ENCODE assay signal across 13 cellular contexts in the genomic region with DNA sequence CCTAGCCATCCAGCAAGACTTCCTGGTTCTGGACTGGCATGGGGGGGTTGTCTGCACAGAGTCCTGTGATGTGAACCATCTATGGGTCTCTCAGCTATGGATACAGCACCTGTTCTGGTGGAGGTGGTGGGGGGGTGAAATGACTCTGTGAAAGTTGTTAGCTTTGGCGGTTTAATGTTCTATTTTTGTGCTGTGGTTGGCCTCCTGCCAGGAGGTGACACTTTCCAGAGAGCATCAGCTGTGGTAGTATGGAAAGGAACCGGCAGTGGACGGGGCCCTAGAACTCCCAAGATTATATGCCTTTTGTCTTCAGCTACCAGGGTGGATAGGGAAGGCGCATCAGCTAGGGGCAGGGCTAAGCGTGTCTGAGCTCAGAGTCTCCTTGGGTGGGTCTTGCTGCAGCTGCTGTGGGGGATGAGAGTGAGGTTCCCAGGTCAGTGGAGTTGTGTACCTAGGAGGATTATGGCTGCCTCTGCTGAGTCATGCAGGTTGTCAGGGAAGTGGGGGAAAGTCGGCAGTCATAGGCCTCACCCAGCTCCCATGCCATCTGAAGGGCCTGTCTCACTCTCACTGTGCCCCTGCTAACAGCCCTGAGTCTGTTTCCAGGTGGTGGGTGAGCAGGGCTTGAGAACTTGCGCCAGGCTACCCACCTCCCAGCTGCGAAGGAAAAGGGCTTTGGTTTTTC. TPM values are rescaled to one million over a fixed set of nuclear protein-coding genes. Genes with fewer than 3 reads are reported as not detected.
DNase-seq lines count a peak whose midpoint lies in the region; ATAC-seq and TF ChIP-seq lines count a peak whose summit lies in the region.
"Had no signal": no experiment of that assay in that cellular context is flagged by ENCODE, and none has a peak within 500 bp of the region (broad histone marks: within the 10 kb centered on the region; RNA-seq: fewer than 3 reads in every experiment).

No MANE protein-coding gene starts in this region.

- TF ChIP-seq CTCF in MM.1S (IDR thresholded peaks at IDR 0.05; ENCODE audit: low read length): no peak
- TF ChIP-seq CTCF in activated CD8-positive, alpha-beta T cell treated with anti-CD3 and anti-CD28 coated beads for 36 hours (IDR thresholded peaks at IDR 0.05): no peak
- TF ChIP-seq CTCF in upper lobe of left lung (IDR thresholded peaks at IDR 0.05): no peak

- peaks cover 7% of the 10 kb centered on the region for H3K4me1 Mint-ChIP-seq in activated CD4-positive, alpha-beta T cell treated with anti-CD3 and anti-CD28 coated beads for 36 hours
- H3K4me1 Mint-ChIP-seq in activated CD8-positive, alpha-beta T cell treated with anti-CD3 and anti-CD28 coated beads for 36 hours (ENCODE audit: low read depth): peaks cover 5% of the 10 kb centered on the region

- no peaks in the 10 kb centered on the region for H3K79me2 ChIP-seq in MM.1S (ENCODE audit: low read length)

- WGBS in upper lobe of left lung, 2 donors: 58% methylated on average over 7 to 8 of the region's 8 CpGs

- peak overlapping the region; percentile 8; the same call in 1 of the 2 replicates for H3K27ac ChIP-seq in MM.1S (ENCODE audit: low read length)
- no peak overlapping the region for H3K27ac ChIP-seq in upper lobe of left lung
- H3K27ac ChIP-seq: left lung, prostate gland had no signal

- H3K9me3 ChIP-seq in MM.1S (replicated peaks; ENCODE audit: insufficient read depth, low read length) (no peaks in the 10 kb centered on the region), upper lobe of left lung (peaks cover 0 to 2% (median 0%) of the 10 kb centered on the region in 4 donors)
- H3K9me3 ChIP-seq: prostate gland had no signal

- no peaks in the 10 kb centered on the region for H3F3A ChIP-seq in MM.1S (ENCODE audit: insufficient read depth, low read length)

- CTCF ChIA-PET in activated CD4-positive, alpha-beta T cell treated with anti-CD3 and anti-CD28 coated beads for 36 hours (lab: Charles Lee): interaction anchor here (1.0 to 1.4 kb wide), 3 partner anchors 130 to 341 kb away, joined by 3 read pairs; no protein-coding TSS in a partner anchor
- CTCF ChIA-PET in activated CD8-positive, alpha-beta T cell treated with anti-CD3 and anti-CD28 coated beads for 36 hours (lab: Charles Lee): no interaction called here

- peaks cover 1% of the 10 kb centered on the region for H3K9me3 Mint-ChIP-seq in activated CD4-positive, alpha-beta T cell treated with anti-CD3 and anti-CD28 coated beads for 36 hours (ENCODE audit: low read depth)
- H3K9me3 Mint-ChIP-seq in activated CD8-positive, alpha-beta T cell treated with anti-CD3 and anti-CD28 coated beads for 36 hours: peaks cover 6% of the 10 kb centered on the region

- ATAC-seq in activated CD4-positive, alpha-beta T cell treated with anti-CD3 and anti-CD28 coated beads for 36 hours: peak; percentile 23
- no peak for ATAC-seq in activated CD8-positive, alpha-beta T cell treated with anti-CD3 and anti-CD28 coated beads for 36 hours
- ATAC-seq in left colon (peak; percentile 72), upper lobe of left lung (ENCODE audit: low FRiP score in 2 of 2) (no peak), GM21786 (IDR thresholded peaks at IDR 0.05; ENCODE audit: unreplicated experiment) (no peak), HG03159 (IDR thresholded peaks at IDR 0.05; ENCODE audit: unreplicated experiment) (no peak)
- ATAC-seq: left lung had no signal

- H3K27me3 Mint-ChIP-seq in activated CD4-positive, alpha-beta T cell treated with anti-CD3 and anti-CD28 coated beads for 36 hours: peaks cover 1% of the 10 kb centered on the region
- H3K27me3 Mint-ChIP-seq in activated CD8-positive, alpha-beta T cell treated with anti-CD3 and anti-CD28 coated beads for 36 hours: peaks cover 2% of the 10 kb centered on the region

- H3K4me2 ChIP-seq in MM.1S (ENCODE audit: low read depth, low read length): peak overlapping the region; percentile 46; the same call in 1 of the 2 replicates

- H3K4me1 ChIP-seq in MM.1S (ENCODE audit: low read length) (peaks cover 14% of the 10 kb centered on the region), upper lobe of left lung (no peaks in the 10 kb centered on the region)
- H3K4me1 ChIP-seq: left lung, prostate gland had no signal

- DNase-seq in activated CD4-positive, alpha-beta T cell treated with anti-CD3 and anti-CD28 coated beads for 36 hours: peak; percentile 42
- no peak for DNase-seq in activated CD4-positive, alpha-beta T cell treated with anti-CD3 and anti-CD28 coated beads for 4 hours
- DNase-seq in MM.1S (peak; percentile 75), left colon (peak; percentile 31 to 67), upper lobe of left lung (no peak)
- peak; percentile 39 for DNase-seq in activated CD8-positive, alpha-beta T cell treated with anti-CD3 and anti-CD28 coated beads for 36 hours
- DNase-seq: activated CD8-positive, alpha-beta memory T cell treated with anti-CD3 and anti-CD28 coated beads, Interleukin-2, amount 50 U/mL, for 48 hours; caudate nucleus; left lung; trophoblast cell had no signal

- H3K4me3 ChIP-seq in MM.1S (ENCODE audit: low read length) (no peak overlapping the region), upper lobe of left lung (no peak overlapping the region)
- H3K4me3 ChIP-seq: left lung, prostate gland had no signal

- intact Hi-C loops in activated CD4-positive, alpha-beta T cell treated with anti-CD3 and anti-CD28 coated beads for 36 hours (cut with DNase I, micrococcal nuclease): no loop called here
- intact Hi-C loops in activated CD8-positive, alpha-beta T cell treated with anti-CD3 and anti-CD28 coated beads for 36 hours (cut with micrococcal nuclease): no loop called here
- intact Hi-C loops in left colon (cut with DNase I, micrococcal nuclease): no loop called here

- no peaks in the 10 kb centered on the region for H3K9me2 ChIP-seq in MM.1S (replicated peaks; ENCODE audit: insufficient read depth, low read length)

- POLR2A ChIA-PET in activated CD4-positive, alpha-beta T cell treated with anti-CD3 and anti-CD28 coated beads for 36 hours (lab: Charles Lee): no interaction called here
- POLR2A ChIA-PET in activated CD8-positive, alpha-beta T cell treated with anti-CD3 and anti-CD28 coated beads for 36 hours (lab: Charles Lee): no interaction called here

- no peak overlapping the region for H3K27ac Mint-ChIP-seq in activated CD4-positive, alpha-beta T cell treated with anti-CD3 and anti-CD28 coated beads for 36 hours
- no peak overlapping the region for H3K27ac Mint-ChIP-seq in activated CD8-positive, alpha-beta T cell treated with anti-CD3 and anti-CD28 coated beads for 36 hours

- H2AFZ ChIP-seq in MM.1S (ENCODE audit: low read length): peak overlapping the region; percentile 59

- H3K36me3 ChIP-seq in MM.1S (replicated peaks; ENCODE audit: insufficient read depth, low read length) (no peaks in the 10 kb centered on the region), upper lobe of left lung (no peaks in the 10 kb centered on the region)
- H3K36me3 ChIP-seq: left lung, prostate gland had no signal

- peaks cover 2% of the 10 kb centered on the region for H3K36me3 Mint-ChIP-seq in activated CD4-positive, alpha-beta T cell treated with anti-CD3 and anti-CD28 coated beads for 36 hours (ENCODE audit: low read depth)
- H3K36me3 Mint-ChIP-seq in activated CD8-positive, alpha-beta T cell treated with anti-CD3 and anti-CD28 coated beads for 36 hours (ENCODE audit: low read depth): no peaks in the 10 kb centered on the region

- H3K9ac ChIP-seq in MM.1S (ENCODE audit: low read length): no peak overlapping the region

- no peaks in the 10 kb centered on the region for H4K20me1 ChIP-seq in MM.1S (ENCODE audit: insufficient read depth, low read length)

- TF ChIP-seq EP300 in upper lobe of left lung (IDR thresholded peaks at IDR 0.05): no peak

- no peak overlapping the region for H3K4me3 Mint-ChIP-seq in activated CD4-positive, alpha-beta T cell treated with anti-CD3 and anti-CD28 coated beads for 36 hours
- H3K4me3 Mint-ChIP-seq in activated CD8-positive, alpha-beta T cell treated with anti-CD3 and anti-CD28 coated beads for 36 hours: no peak overlapping the region

- TF ChIP-seq POLR2A in upper lobe of left lung (IDR thresholded peaks at IDR 0.05): no peak

- H3K27me3 ChIP-seq in MM.1S (replicated peaks; ENCODE audit: insufficient read depth, low read length) (no peaks in the 10 kb centered on the region), upper lobe of left lung (no peaks in the 10 kb centered on the region)
- H3K27me3 ChIP-seq: left lung had no signal

RNA-seq across cellular contexts. Expression of a gene that starts 7.1 kb away (rescaled TPM):
- 10 to 100 TPM; 25.7 to 29.7 TPM for total RNA-seq in activated CD4-positive, alpha-beta T cell treated with anti-CD3 and anti-CD28 coated beads for 36 hours
- 10 to 100 TPM; 29.2 to 33.1 TPM for total RNA-seq in activated CD8-positive, alpha-beta T cell treated with anti-CD3 and anti-CD28 coated beads for 36 hours
- total RNA-seq in left colon (10 to 100 TPM; 23.2 to 27.8 TPM), upper lobe of left lung (10 to 100 TPM; 11.8 to 26.2 (median 14.1) TPM)

Comparison
In these comparisons a context has a peak if more than half of its experiments do, and no peak if none do; other contexts are left out.
1. DNase-seq: peak in activated CD4-positive, alpha-beta T cell treated with anti-CD3 and anti-CD28 coated beads for 36 hours (single experiment), MM.1S (single experiment), activated CD8-positive, alpha-beta T cell treated with anti-CD3 and anti-CD28 coated beads for 36 hours (single experiment) and left colon (2 of 2); none in activated CD4-positive, alpha-beta T cell treated with anti-CD3 and anti-CD28 coated beads for 4 hours (0 of 2) and upper lobe of left lung (0 of 2).
2. ATAC-seq: peak in activated CD4-positive, alpha-beta T cell treated with anti-CD3 and anti-CD28 coated beads for 36 hours (single experiment) and left colon (single experiment); none in activated CD8-positive, alpha-beta T cell treated with anti-CD3 and anti-CD28 coated beads for 36 hours (single experiment), upper lobe of left lung (0 of 2), GM21786 (single experiment) and HG03159 (single experiment).